10 cellular contexts compared by ENCODE assay signal in genomic region chr16:2719328-2720062, GRCh38. TPM values are rescaled to one million over a fixed set of nuclear protein-coding genes. Genes with fewer than 3 reads are reported as not detected.
A peak's percentile ranks its signal among the peaks of the same experiment; 100 is the strongest.
DNase-seq lines count a peak whose midpoint lies in the region; ATAC-seq and TF ChIP-seq lines count a peak whose summit lies in the region.
"Had no signal": no experiment of that assay in that cellular context is flagged by ENCODE, and none has a peak within 500 bp of the region (broad histone marks: within the 10 kb centered on the region; RNA-seq: fewer than 3 reads in every experiment).

No MANE protein-coding gene starts in this region.

- H3K9me3 ChIP-seq in skeletal muscle tissue (ENCODE audit: control insufficient read depth in 3 of 3, low read length in 3 of 3): no peaks in the 10 kb centered on the region
- no peaks in the 10 kb centered on the region for H3K9me3 ChIP-seq in HAP-1

- ATAC-seq in left ventricle myocardium superior: peak; percentile 56

- H3K4me1 ChIP-seq in skeletal muscle tissue (ENCODE audit: control insufficient read depth in 3 of 3, insufficient read depth in 3 of 3, low read length in 3 of 3) (peaks cover 10 to 18% (median 16%) of the 10 kb centered on the region in 3 donors), HAP-1 (peaks cover 9% of the 10 kb centered on the region)

- peaks cover 2 to 17% (median 5%) of the 10 kb centered on the region in 3 donors for H3K27me3 ChIP-seq in skeletal muscle tissue (ENCODE audit: control insufficient read depth in 3 of 3, insufficient read depth in 3 of 3, low read length in 3 of 3)
- H3K27me3 ChIP-seq in H7 (ENCODE audit: control insufficient read depth, insufficient read depth, low read length): peaks cover 2% of the 10 kb centered on the region; the same call in 1 of the 2 replicates
- no peaks in the 10 kb centered on the region; the same call in 1 of the 2 replicates for H3K27me3 ChIP-seq in HAP-1 (ENCODE audit: low read depth)

- H3K36me3 ChIP-seq in skeletal muscle tissue (ENCODE audit: control insufficient read depth in 3 of 3, insufficient read depth in 3 of 3, low read length in 3 of 3) (no peaks in the 10 kb centered on the region), H7 (replicated peaks; ENCODE audit: control insufficient read depth, insufficient read depth, low read length) (no peaks in the 10 kb centered on the region), HAP-1 (replicated peaks) (no peaks in the 10 kb centered on the region)

- CTCF ChIA-PET in RWPE1 (lab: Yijun Ruan, JAX): interaction anchor here (0.5 to 1.2 kb wide), 5 partner anchors 69 to 348 kb away, joined by 3 to 4 read pairs (median 3); no protein-coding TSS in a partner anchor

- peak overlapping the region; percentile 90 for H3K27ac ChIP-seq in RWPE1
- no peak overlapping the region for H3K27ac ChIP-seq in skeletal muscle tissue (ENCODE audit: low read depth, low read length)

- no peak for TF ChIP-seq CTCF in RWPE1 (conservative IDR thresholded peaks at IDR 0.05; ENCODE audit: low read depth)

- peak overlapping the region in 2 of 3 donors; percentile 20 to 40 for H3K9ac ChIP-seq in skeletal muscle tissue (ENCODE audit: low read depth in 1 of 3, low read length in 3 of 3)

- POLR2A ChIA-PET in RWPE1 (lab: Yijun Ruan, JAX; ENCODE audit: low non-redundant PET): interaction anchor here (1.0 kb wide), 1 partner anchor 38 kb away, joined by 3 read pairs; no protein-coding TSS in a partner anchor

- H3K4me3 ChIP-seq in skeletal muscle tissue (ENCODE audit: low read length in 3 of 3): no peak overlapping the region
- H3K4me3 ChIP-seq in H7 (ENCODE audit: insufficient read depth, low read depth, low read length): no peak overlapping the region
- H3K4me3 ChIP-seq in HAP-1: no peak overlapping the region

- in situ Hi-C loops in HAP-1 (cut with MboI; ENCODE audit: low sequenced_read_pairs): no loop called here

- DNase-seq in NCI-H2196 (lab: John Stamatoyannopoulos, UW; ENCODE audit: unreplicated experiment) (peak; percentile 31), NCI-H2196 treated with DMSO at 0.1 percent for 48 hours (lab: John Stamatoyannopoulos, UW; ENCODE audit: unreplicated experiment) (no peak), RWPE1 (ENCODE audit: low spot score) (no peak), left ventricle myocardium superior (peak; percentile 58), NCI-H1694 treated with DMSO at 0.1 percent for 48 hours (lab: John Stamatoyannopoulos, UW) (no peak), H7 (no peak), HAP-1 (ENCODE audit: low spot score in 2 of 2) (no peak)
- DNase-seq: activated CD4-positive, alpha-beta T cell treated with anti-CD3 and anti-CD28 coated beads, Interleukin-2, amount 50 U/mL, for 4 hours; central memory CD4-positive, alpha-beta T cell had no signal

- intact Hi-C loops in left ventricle myocardium superior (cut with micrococcal nuclease): no loop called here

RNA-seq across cellular contexts. Expression of gene PRSS27, which starts 0.5 kb away (rescaled TPM):
- total RNA-seq in left ventricle myocardium superior (0.12 TPM), skeletal muscle tissue (not detected)
- total RNA-seq in H7 (2014; rRNA removed; shearing (Covaris generic)): 2.0 and 3.1 TPM in 2 replicates

RNA-seq across cellular contexts. Expression of gene SRRM2, which starts 32.9 kb away (rescaled TPM):
- 292 TPM for total RNA-seq in left ventricle myocardium superior
- 70.5 TPM for total RNA-seq in skeletal muscle tissue
- 69.0 and 96.1 TPM in 2 replicates for total RNA-seq in H7 (2014; rRNA removed; shearing (Covaris generic))

RNA-seq across cellular contexts. Expression of gene KCTD5, which starts 37.2 kb away (rescaled TPM):
- total RNA-seq in left ventricle myocardium superior (10.4 TPM), skeletal muscle tissue (13.6 TPM)
- 35.2 and 36.7 TPM in 2 replicates for total RNA-seq in H7 (2014; rRNA removed; shearing (Covaris generic))

RNA-seq across cellular contexts. Expression of gene ELOB, which starts 57.6 kb away (rescaled TPM):
- 325 TPM for total RNA-seq in left ventricle myocardium superior
- 178 TPM for total RNA-seq in skeletal muscle tissue
- total RNA-seq in H7 (2014; rRNA removed; shearing (Covaris generic)): 236 and 269 TPM in 2 replicates

Comparison
In these comparisons a context has a peak if more than half of its experiments do, and no peak if none do; other contexts are left out.
1. DNase-seq: peak in NCI-H2196 (single experiment) and left ventricle myocardium superior (single experiment); none in NCI-H2196 treated with DMSO at 0.1 percent for 48 hours (single experiment), RWPE1 (single experiment), NCI-H1694 treated with DMSO at 0.1 percent for 48 hours (single experiment), H7 (single experiment) and HAP-1 (0 of 2).